ENCODE assay signal across 1 cellular context in genomic region chr5:150444770-150445169, GRCh38.
TF ChIP-seq lines count a peak whose summit lies in the region.

No MANE protein-coding gene starts in this region.

TF ChIP-seq in endothelial cell of umbilical vein, 7 proteins besides CTCF, POLR2A, EP300 and RAD21:
- TF ChIP-seq GATA2 (IDR thresholded peaks at IDR 0.05; ENCODE audit: insufficient read depth, insufficient read length, low read depth, low read length) (no peak), FOS (IDR thresholded peaks at IDR 0.05; ENCODE audit: borderline replicate concordance, insufficient read depth, low read length) (no peak), POLR2AphosphoS5 (IDR thresholded peaks at IDR 0.05; ENCODE audit: insufficient read depth, low read depth, low read length) (no peak), MYC (IDR thresholded peaks at IDR 0.05; ENCODE audit: low read depth, low read length) (no peak), JUN (IDR thresholded peaks at IDR 0.05; ENCODE audit: borderline replicate concordance, insufficient read depth, insufficient read length, low read depth) (no peak), MAX (IDR thresholded peaks at IDR 0.05; ENCODE audit: insufficient read depth, insufficient read length) (no peak), EZH2 (IDR thresholded peaks at IDR 0.05; ENCODE audit: borderline replicate concordance, low read depth, low read length, severe bottlenecking) (no peak)
